Comparison of ENCODE assay signal across 1 cellular context in the genomic region with DNA sequence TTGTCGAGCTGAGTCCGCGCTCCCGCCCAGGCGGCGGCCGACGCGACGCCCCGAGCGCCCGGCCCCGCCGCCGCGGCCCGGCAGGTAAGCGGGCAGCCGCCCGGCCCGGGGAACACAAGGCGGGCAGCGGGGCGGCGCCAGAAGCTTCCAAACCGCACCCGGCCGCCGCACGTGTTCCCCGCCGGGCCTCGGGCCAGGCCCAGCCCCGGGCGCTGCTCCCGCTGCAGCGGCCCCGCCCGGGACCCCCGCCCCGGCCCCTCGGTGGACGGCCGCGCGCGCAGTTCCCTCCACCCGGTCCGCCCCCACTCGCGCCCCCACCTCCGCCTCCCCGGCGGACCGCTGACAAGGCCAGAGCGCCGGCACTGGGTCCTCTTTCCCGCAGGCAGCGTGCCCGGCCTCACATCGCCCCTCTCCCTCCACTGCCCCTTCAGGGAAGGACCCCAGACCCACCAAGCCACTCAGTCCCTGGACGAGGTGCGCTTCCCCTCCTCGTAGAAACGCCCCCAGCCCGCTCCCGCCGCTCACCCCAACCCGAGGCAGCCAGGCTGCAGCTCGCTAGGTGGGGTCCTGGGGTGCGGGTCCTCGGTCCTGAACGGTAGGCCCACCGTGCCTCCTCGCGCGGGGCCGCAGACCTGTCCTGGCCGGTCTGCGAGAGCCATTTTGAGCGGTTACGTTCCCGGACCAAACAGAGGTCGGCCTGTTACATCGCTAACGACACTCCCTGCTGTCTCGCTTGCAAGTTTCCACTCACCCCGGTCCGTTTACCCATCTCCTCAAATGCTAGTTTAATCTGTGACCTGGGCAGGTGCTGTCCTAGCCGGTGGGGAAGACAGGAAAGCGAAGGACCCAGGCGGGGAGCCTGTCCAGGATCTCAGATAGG.
TF ChIP-seq lines count a peak whose summit lies in the region.

No MANE protein-coding gene starts in this region.

TF ChIP-seq in HepG2, 621 proteins besides CTCF, POLR2A, EP300 and RAD21 (continued from another document and continues in another):
- TF ChIP-seq, protein P1, sequence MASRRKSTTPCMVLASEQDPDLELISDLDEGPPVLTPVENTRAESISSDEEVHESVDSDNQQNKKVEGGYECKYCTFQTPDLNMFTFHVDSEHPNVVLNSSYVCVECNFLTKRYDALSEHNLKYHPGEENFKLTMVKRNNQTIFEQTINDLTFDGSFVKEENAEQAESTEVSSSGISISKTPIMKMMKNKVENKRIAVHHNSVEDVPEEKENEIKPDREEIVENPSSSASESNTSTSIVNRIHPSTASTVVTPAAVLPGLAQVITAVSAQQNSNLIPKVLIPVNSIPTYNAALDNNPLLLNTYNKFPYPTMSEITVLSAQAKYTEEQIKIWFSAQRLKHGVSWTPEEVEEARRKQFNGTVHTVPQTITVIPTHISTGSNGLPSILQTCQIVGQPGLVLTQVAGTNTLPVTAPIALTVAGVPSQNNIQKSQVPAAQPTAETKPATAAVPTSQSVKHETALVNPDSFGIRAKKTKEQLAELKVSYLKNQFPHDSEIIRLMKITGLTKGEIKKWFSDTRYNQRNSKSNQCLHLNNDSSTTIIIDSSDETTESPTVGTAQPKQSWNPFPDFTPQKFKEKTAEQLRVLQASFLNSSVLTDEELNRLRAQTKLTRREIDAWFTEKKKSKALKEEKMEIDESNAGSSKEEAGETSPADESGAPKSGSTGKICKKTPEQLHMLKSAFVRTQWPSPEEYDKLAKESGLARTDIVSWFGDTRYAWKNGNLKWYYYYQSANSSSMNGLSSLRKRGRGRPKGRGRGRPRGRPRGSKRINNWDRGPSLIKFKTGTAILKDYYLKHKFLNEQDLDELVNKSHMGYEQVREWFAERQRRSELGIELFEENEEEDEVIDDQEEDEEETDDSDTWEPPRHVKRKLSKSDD (CRISPR knock-in tag; IDR thresholded peaks at IDR 0.05; ENCODE audit: low read depth), result no peak
- no peak for TF ChIP-seq GTF3A (CRISPR knock-in tag; conservative IDR thresholded peaks at IDR 0.05)
- TF ChIP-seq, protein P2, sequence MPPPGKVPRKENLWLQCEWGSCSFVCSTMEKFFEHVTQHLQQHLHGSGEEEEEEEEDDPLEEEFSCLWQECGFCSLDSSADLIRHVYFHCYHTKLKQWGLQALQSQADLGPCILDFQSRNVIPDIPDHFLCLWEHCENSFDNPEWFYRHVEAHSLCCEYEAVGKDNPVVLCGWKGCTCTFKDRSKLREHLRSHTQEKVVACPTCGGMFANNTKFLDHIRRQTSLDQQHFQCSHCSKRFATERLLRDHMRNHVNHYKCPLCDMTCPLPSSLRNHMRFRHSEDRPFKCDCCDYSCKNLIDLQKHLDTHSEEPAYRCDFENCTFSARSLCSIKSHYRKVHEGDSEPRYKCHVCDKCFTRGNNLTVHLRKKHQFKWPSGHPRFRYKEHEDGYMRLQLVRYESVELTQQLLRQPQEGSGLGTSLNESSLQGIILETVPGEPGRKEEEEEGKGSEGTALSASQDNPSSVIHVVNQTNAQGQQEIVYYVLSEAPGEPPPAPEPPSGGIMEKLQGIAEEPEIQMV (CRISPR knock-in tag; IDR thresholded peaks at IDR 0.05; ENCODE audit: low read depth), result peak; percentile 57; the same call in 1 of the 2 replicates
- TF ChIP-seq JUNB (CRISPR knock-in tag; IDR thresholded peaks at IDR 0.05; ENCODE audit: borderline replicate concordance), result no peak
- no peak for TF ChIP-seq ISX (CRISPR knock-in tag; conservative IDR thresholded peaks at IDR 0.05)
- no peak; the same call in 1 of the 2 replicates for TF ChIP-seq ZC3H4 (CRISPR knock-in tag; IDR thresholded peaks at IDR 0.05; ENCODE audit: borderline replicate concordance)
- no peak for TF ChIP-seq KDM4B (CRISPR knock-in tag; IDR thresholded peaks at IDR 0.05)
- no peak for TF ChIP-seq ZNF354B (CRISPR knock-in tag; IDR thresholded peaks at IDR 0.05)
- no peak for TF ChIP-seq ZFYVE20 (CRISPR knock-in tag; IDR thresholded peaks at IDR 0.05; ENCODE audit: borderline replicate concordance, low read depth)
- no peak for TF ChIP-seq TOPORS (CRISPR knock-in tag; IDR thresholded peaks at IDR 0.05)
- TF ChIP-seq, protein P3, sequence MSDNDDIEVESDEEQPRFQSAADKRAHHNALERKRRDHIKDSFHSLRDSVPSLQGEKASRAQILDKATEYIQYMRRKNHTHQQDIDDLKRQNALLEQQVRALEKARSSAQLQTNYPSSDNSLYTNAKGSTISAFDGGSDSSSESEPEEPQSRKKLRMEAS (IDR thresholded peaks at IDR 0.05), result peak; percentile 30; the same call in 1 of the 2 replicates
- TF ChIP-seq, protein P4, sequence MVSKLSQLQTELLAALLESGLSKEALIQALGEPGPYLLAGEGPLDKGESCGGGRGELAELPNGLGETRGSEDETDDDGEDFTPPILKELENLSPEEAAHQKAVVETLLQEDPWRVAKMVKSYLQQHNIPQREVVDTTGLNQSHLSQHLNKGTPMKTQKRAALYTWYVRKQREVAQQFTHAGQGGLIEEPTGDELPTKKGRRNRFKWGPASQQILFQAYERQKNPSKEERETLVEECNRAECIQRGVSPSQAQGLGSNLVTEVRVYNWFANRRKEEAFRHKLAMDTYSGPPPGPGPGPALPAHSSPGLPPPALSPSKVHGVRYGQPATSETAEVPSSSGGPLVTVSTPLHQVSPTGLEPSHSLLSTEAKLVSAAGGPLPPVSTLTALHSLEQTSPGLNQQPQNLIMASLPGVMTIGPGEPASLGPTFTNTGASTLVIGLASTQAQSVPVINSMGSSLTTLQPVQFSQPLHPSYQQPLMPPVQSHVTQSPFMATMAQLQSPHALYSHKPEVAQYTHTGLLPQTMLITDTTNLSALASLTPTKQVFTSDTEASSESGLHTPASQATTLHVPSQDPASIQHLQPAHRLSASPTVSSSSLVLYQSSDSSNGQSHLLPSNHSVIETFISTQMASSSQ (IDR thresholded peaks at IDR 0.05; ENCODE audit: low read depth), result no peak
- TF ChIP-seq, protein P4 (CRISPR knock-in tag; IDR thresholded peaks at IDR 0.05; ENCODE audit: borderline replicate concordance), result no peak
- no peak for TF ChIP-seq ZNF30 (CRISPR knock-in tag; IDR thresholded peaks at IDR 0.05)
- no peak for TF ChIP-seq MAFF (IDR thresholded peaks at IDR 0.05; ENCODE audit: low read depth, low read length)
- TF ChIP-seq ZBTB42 (CRISPR knock-in tag; IDR thresholded peaks at IDR 0.05), result no peak
- TF ChIP-seq CEBPB (IDR thresholded peaks at IDR 0.05; ENCODE audit: borderline replicate concordance, low read depth, low read length), result no peak
- no peak for TF ChIP-seq HMG20B (CRISPR knock-in tag; conservative IDR thresholded peaks at IDR 0.05)
- TF ChIP-seq ZNF34 (CRISPR knock-in tag; IDR thresholded peaks at IDR 0.05; ENCODE audit: borderline replicate concordance), result no peak
- no peak for TF ChIP-seq SIX4 (CRISPR knock-in tag; IDR thresholded peaks at IDR 0.05)
- TF ChIP-seq NFATC3 (CRISPR knock-in tag; IDR thresholded peaks at IDR 0.05), result no peak
- TF ChIP-seq, protein P5, sequence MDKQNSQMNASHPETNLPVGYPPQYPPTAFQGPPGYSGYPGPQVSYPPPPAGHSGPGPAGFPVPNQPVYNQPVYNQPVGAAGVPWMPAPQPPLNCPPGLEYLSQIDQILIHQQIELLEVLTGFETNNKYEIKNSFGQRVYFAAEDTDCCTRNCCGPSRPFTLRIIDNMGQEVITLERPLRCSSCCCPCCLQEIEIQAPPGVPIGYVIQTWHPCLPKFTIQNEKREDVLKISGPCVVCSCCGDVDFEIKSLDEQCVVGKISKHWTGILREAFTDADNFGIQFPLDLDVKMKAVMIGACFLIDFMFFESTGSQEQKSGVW (CRISPR knock-in tag; IDR thresholded peaks at IDR 0.05; ENCODE audit: borderline replicate concordance), result no peak
- TF ChIP-seq SIN3A (IDR thresholded peaks at IDR 0.05; ENCODE audit: borderline replicate concordance, low read depth, low read length), result no peak
- no peak for TF ChIP-seq ZNF619 (CRISPR knock-in tag; IDR thresholded peaks at IDR 0.05)
- TF ChIP-seq ELF4 (CRISPR knock-in tag; IDR thresholded peaks at IDR 0.05; ENCODE audit: borderline replicate concordance), result no peak
- TF ChIP-seq, protein P6, sequence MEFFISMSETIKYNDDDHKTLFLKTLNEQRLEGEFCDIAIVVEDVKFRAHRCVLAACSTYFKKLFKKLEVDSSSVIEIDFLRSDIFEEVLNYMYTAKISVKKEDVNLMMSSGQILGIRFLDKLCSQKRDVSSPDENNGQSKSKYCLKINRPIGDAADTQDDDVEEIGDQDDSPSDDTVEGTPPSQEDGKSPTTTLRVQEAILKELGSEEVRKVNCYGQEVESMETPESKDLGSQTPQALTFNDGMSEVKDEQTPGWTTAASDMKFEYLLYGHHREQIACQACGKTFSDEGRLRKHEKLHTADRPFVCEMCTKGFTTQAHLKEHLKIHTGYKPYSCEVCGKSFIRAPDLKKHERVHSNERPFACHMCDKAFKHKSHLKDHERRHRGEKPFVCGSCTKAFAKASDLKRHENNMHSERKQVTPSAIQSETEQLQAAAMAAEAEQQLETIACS (CRISPR knock-in tag; IDR thresholded peaks at IDR 0.05), result no peak
- TF ChIP-seq ZNF382 (CRISPR knock-in tag; IDR thresholded peaks at IDR 0.05; ENCODE audit: borderline replicate concordance), result no peak
- TF ChIP-seq ZFX (CRISPR knock-in tag; IDR thresholded peaks at IDR 0.05; ENCODE audit: low read depth), result peak; percentile 60
- no peak for TF ChIP-seq ETV5 (CRISPR knock-in tag; IDR thresholded peaks at IDR 0.05; ENCODE audit: borderline replicate concordance)
- TF ChIP-seq ZNF430 (CRISPR knock-in tag; IDR thresholded peaks at IDR 0.05), result no peak
- no peak for TF ChIP-seq ZNF224 (CRISPR knock-in tag; IDR thresholded peaks at IDR 0.05)
- TF ChIP-seq MEIS1 (CRISPR knock-in tag; IDR thresholded peaks at IDR 0.05; ENCODE audit: borderline replicate concordance), result no peak
- TF ChIP-seq ZSCAN29 (CRISPR knock-in tag; conservative IDR thresholded peaks at IDR 0.05), result no peak
- no peak for TF ChIP-seq FOXP1 (IDR thresholded peaks at IDR 0.05)
- TF ChIP-seq FOXP1 (CRISPR knock-in tag; IDR thresholded peaks at IDR 0.05), result no peak
- TF ChIP-seq, protein P7, sequence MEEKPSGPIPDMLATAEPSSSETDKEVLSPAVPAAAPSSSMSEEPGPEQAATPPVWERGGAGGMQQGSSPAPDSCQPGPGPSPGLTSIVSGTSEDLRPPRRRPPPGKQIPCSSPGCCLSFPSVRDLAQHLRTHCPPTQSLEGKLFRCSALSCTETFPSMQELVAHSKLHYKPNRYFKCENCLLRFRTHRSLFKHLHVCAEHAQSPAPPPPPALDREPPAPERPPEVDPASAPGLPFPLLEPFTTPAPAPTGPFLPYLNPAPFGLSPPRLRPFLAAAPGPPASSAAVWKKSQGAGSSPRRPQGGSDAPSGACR (CRISPR knock-in tag; IDR thresholded peaks at IDR 0.05), result no peak
- no peak for TF ChIP-seq ATAD3A (CRISPR knock-in tag; IDR thresholded peaks at IDR 0.05)
- no peak for TF ChIP-seq ADNP (CRISPR knock-in tag; IDR thresholded peaks at IDR 0.05)
- TF ChIP-seq ZNF577 (CRISPR knock-in tag; IDR thresholded peaks at IDR 0.05; ENCODE audit: borderline replicate concordance, low read depth), result no peak
- TF ChIP-seq, protein P8, sequence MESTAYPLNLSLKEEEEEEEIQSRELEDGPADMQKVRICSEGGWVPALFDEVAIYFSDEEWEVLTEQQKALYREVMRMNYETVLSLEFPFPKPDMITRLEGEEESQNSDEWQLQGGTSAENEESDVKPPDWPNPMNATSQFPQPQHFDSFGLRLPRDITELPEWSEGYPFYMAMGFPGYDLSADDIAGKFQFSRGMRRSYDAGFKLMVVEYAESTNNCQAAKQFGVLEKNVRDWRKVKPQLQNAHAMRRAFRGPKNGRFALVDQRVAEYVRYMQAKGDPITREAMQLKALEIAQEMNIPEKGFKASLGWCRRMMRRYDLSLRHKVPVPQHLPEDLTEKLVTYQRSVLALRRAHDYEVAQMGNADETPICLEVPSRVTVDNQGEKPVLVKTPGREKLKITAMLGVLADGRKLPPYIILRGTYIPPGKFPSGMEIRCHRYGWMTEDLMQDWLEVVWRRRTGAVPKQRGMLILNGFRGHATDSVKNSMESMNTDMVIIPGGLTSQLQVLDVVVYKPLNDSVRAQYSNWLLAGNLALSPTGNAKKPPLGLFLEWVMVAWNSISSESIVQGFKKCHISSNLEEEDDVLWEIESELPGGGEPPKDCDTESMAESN (CRISPR knock-in tag; conservative IDR thresholded peaks at IDR 0.05), result 0 out of 2 replicates have a peak, but pooled peaks have one; percentile 40
- TF ChIP-seq ZZZ3 (CRISPR knock-in tag; IDR thresholded peaks at IDR 0.05; ENCODE audit: borderline replicate concordance), result no peak
- TF ChIP-seq, protein P9, sequence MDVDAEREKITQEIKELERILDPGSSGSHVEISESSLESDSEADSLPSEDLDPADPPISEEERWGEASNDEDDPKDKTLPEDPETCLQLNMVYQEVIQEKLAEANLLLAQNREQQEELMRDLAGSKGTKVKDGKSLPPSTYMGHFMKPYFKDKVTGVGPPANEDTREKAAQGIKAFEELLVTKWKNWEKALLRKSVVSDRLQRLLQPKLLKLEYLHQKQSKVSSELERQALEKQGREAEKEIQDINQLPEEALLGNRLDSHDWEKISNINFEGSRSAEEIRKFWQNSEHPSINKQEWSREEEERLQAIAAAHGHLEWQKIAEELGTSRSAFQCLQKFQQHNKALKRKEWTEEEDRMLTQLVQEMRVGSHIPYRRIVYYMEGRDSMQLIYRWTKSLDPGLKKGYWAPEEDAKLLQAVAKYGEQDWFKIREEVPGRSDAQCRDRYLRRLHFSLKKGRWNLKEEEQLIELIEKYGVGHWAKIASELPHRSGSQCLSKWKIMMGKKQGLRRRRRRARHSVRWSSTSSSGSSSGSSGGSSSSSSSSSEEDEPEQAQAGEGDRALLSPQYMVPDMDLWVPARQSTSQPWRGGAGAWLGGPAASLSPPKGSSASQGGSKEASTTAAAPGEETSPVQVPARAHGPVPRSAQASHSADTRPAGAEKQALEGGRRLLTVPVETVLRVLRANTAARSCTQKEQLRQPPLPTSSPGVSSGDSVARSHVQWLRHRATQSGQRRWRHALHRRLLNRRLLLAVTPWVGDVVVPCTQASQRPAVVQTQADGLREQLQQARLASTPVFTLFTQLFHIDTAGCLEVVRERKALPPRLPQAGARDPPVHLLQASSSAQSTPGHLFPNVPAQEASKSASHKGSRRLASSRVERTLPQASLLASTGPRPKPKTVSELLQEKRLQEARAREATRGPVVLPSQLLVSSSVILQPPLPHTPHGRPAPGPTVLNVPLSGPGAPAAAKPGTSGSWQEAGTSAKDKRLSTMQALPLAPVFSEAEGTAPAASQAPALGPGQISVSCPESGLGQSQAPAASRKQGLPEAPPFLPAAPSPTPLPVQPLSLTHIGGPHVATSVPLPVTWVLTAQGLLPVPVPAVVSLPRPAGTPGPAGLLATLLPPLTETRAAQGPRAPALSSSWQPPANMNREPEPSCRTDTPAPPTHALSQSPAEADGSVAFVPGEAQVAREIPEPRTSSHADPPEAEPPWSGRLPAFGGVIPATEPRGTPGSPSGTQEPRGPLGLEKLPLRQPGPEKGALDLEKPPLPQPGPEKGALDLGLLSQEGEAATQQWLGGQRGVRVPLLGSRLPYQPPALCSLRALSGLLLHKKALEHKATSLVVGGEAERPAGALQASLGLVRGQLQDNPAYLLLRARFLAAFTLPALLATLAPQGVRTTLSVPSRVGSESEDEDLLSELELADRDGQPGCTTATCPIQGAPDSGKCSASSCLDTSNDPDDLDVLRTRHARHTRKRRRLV (CRISPR knock-in tag; IDR thresholded peaks at IDR 0.05), result no peak
